In genomic region chr11:60285446-60286126, GRCh38 we compare ENCODE assay signal across 16 cellular contexts. TPM values are rescaled to one million over a fixed set of nuclear protein-coding genes. Genes with fewer than 3 reads are reported as not detected.
A peak's percentile ranks its signal among the peaks of the same experiment; 100 is the strongest.
DNase-seq lines count a peak whose midpoint lies in the region; ATAC-seq and TF ChIP-seq lines count a peak whose summit lies in the region.
"Not testable (repeated sequence)": the region's sequence is repeated elsewhere in the genome, so short reads cannot be mapped to it uniquely, and the experiment has no call there.
"Had no signal": no experiment of that assay in that cellular context is flagged by ENCODE, and none has a peak within 500 bp of the region (broad histone marks: within the 10 kb centered on the region; RNA-seq: fewer than 3 reads in every experiment).

No MANE protein-coding gene starts in this region.

- peak; percentile 62 for ATAC-seq in GM23338
- ATAC-seq in activated T-cell treated with anti-CD3 and anti-CD28 coated beads, Interleukin-2, amount 50 U/mL, for 72 hours (replicated peaks in 1 of 2); lower lobe of right lung: not testable (repeated sequence)

- H3K14ac ChIP-seq in trophoblast cell (ENCODE audit: low read length) = peak overlapping the region; percentile 42

- H2BK5ac ChIP-seq in trophoblast cell (ENCODE audit: low read depth, low read length, poor library complexity) = peak overlapping the region; percentile 90

- H3K4me3 ChIP-seq in GM23338; endodermal cell (ENCODE audit: low read length); lower lobe of right lung; trophoblast cell (ENCODE audit: low read depth, low read length): not testable (repeated sequence)

- H2BK120ac ChIP-seq in trophoblast cell (ENCODE audit: insufficient read depth, low read length, poor library complexity) = peak overlapping the region; percentile 93

- not testable (repeated sequence) for TF ChIP-seq CTCF in C4-2B (conservative IDR thresholded peaks at IDR 0.05); GM23338 (conservative IDR thresholded peaks at IDR 0.05; ENCODE audit: low read depth in 2 of 2); endodermal cell (conservative IDR thresholded peaks at IDR 0.05); lower lobe of right lung (IDR thresholded peaks at IDR 0.05)

- H3K9me3 Mint-ChIP-seq in GM23338 (peaks cover 45% of the 10 kb centered on the region), endodermal cell (peaks cover 33% of the 10 kb centered on the region)
- not testable (repeated sequence) for H3K9me3 Mint-ChIP-seq in activated T-cell treated with anti-CD3 and anti-CD28 coated beads, Interleukin-2, amount 50 U/mL, for 72 hours

- H3K4me1 Mint-ChIP-seq in GM23338 = peaks cover 29% of the 10 kb centered on the region
- not testable (repeated sequence) for H3K4me1 Mint-ChIP-seq in activated T-cell treated with anti-CD3 and anti-CD28 coated beads, Interleukin-2, amount 50 U/mL, for 72 hours (ENCODE audit: low read depth); endodermal cell

- H3K9ac ChIP-seq in endodermal cell (ENCODE audit: extremely low read depth, low read length, poor library complexity, severe bottlenecking); trophoblast cell (ENCODE audit: low read length): not testable (repeated sequence)

- H3K27ac Mint-ChIP-seq in GM23338, endodermal cell: not testable (repeated sequence)
- peak overlapping the region; percentile 7 for H3K27ac Mint-ChIP-seq in activated T-cell treated with anti-CD3 and anti-CD28 coated beads, Interleukin-2, amount 50 U/mL, for 72 hours

- not testable (repeated sequence) for H4K8ac ChIP-seq in trophoblast cell (ENCODE audit: low read depth, low read length)

- H3K79me2 ChIP-seq in GM23338 (replicated peaks; ENCODE audit: insufficient read depth); trophoblast cell (ENCODE audit: control insufficient read depth, insufficient read depth, low read length, poor library complexity): not testable (repeated sequence)

- H4K20me1 ChIP-seq in GM23338 (replicated peaks; ENCODE audit: insufficient read depth) = not testable (repeated sequence)

- H3K27ac ChIP-seq in C4-2B (peak overlapping the region; percentile 25; the same call in 1 of the 2 replicates), GM23338 (ENCODE audit: low read depth) (peak overlapping the region; percentile 55; the same call in 1 of the 2 replicates), endodermal cell (ENCODE audit: low read depth, low read length) (peak overlapping the region; percentile 12), lower lobe of right lung (peak overlapping the region; percentile 0), trophoblast cell (ENCODE audit: low read depth, low read length) (peak overlapping the region; percentile 90)

- peak overlapping the region; percentile 93 for H2BK12ac ChIP-seq in trophoblast cell (ENCODE audit: low read length)

- H3F3A ChIP-seq in GM23338 (replicated peaks; ENCODE audit: low read depth) = not testable (repeated sequence)

- not testable (repeated sequence) for H2AFZ ChIP-seq in GM23338; trophoblast cell (ENCODE audit: insufficient read depth, low read length, poor library complexity)

- H4K91ac ChIP-seq in trophoblast cell (ENCODE audit: low read depth, low read length) = peak overlapping the region; percentile 92

- not testable (repeated sequence) for H3K79me1 ChIP-seq in trophoblast cell (ENCODE audit: low read length)

- not testable (repeated sequence) for H4K12ac ChIP-seq in trophoblast cell (ENCODE audit: low read depth, low read length)

- not testable (repeated sequence) for H2AK5ac ChIP-seq in trophoblast cell (ENCODE audit: low read length)

- not testable (repeated sequence) for H3K18ac ChIP-seq in trophoblast cell (ENCODE audit: low read length)

- H3K36me3 Mint-ChIP-seq in GM23338 (ENCODE audit: low read depth) = peaks cover 44% of the 10 kb centered on the region
- not testable (repeated sequence) for H3K36me3 Mint-ChIP-seq in activated T-cell treated with anti-CD3 and anti-CD28 coated beads, Interleukin-2, amount 50 U/mL, for 72 hours (ENCODE audit: insufficient read depth in 2 of 2); endodermal cell (ENCODE audit: low read depth)

- intact Hi-C loops in lower lobe of right lung (cut with DNase I) = not testable (repeated sequence)

- not testable (repeated sequence) for H3K4ac ChIP-seq in trophoblast cell (ENCODE audit: low read depth, low read length)

- peak; percentile 72 for DNase-seq in GM23338 (ENCODE audit: low spot score)
- peak; percentile 78 for DNase-seq in M059J (ENCODE audit: low read depth)
- not testable (repeated sequence) for DNase-seq in activated T-cell treated with anti-CD3 and anti-CD28 coated beads, Interleukin-2, amount 50 U/mL, for 72 hours; endodermal cell; lower lobe of right lung
- DNase-seq in iPS DF 4.7 (ENCODE audit: extremely low read depth, low spot score) = peak; percentile 14
- peak; percentile 52 to 63 for DNase-seq in trophoblast cell

- not testable (repeated sequence) for H3K27me3 Mint-ChIP-seq in GM23338 (ENCODE audit: insufficient read depth, low read depth, poor library complexity); endodermal cell (ENCODE audit: insufficient read depth)
- peaks cover 17% of the 10 kb centered on the region for H3K27me3 Mint-ChIP-seq in activated T-cell treated with anti-CD3 and anti-CD28 coated beads, Interleukin-2, amount 50 U/mL, for 72 hours (ENCODE audit: low read depth)

- not testable (repeated sequence) for H3K23ac ChIP-seq in trophoblast cell (ENCODE audit: low read length)

- H3K9me2 ChIP-seq in GM23338 (ENCODE audit: insufficient read depth) = not testable (repeated sequence)

- 73 to 81% methylated on average over 4 to 6 of the region's 6 CpGs for WGBS in endodermal cell (ENCODE audit: insufficient coverage in 1 of 2, insufficient read length in 1 of 2), 2 experiments
- no CpG with 5 or more reads among the region's 6 CpGs for WGBS in trophoblast cell (ENCODE audit: extremely low coverage, insufficient coverage, insufficient read length)

- not testable (repeated sequence) for H3K9me3 ChIP-seq in endodermal cell (ENCODE audit: control insufficient read depth, low read length); lower lobe of right lung; trophoblast cell (ENCODE audit: insufficient read depth, low read depth, low read length)

- peak overlapping the region; percentile 21; the same call in 1 of the 3 replicates for H3K4me3 Mint-ChIP-seq in GM23338
- not testable (repeated sequence) for H3K4me3 Mint-ChIP-seq in activated T-cell treated with anti-CD3 and anti-CD28 coated beads, Interleukin-2, amount 50 U/mL, for 72 hours; endodermal cell

- not testable (repeated sequence) for H3K36me3 ChIP-seq in GM23338 (ENCODE audit: insufficient read depth); endodermal cell (ENCODE audit: control insufficient read depth, insufficient read depth, low read length); lower lobe of right lung; trophoblast cell (ENCODE audit: control insufficient read depth in 1 of 2, insufficient read depth in 2 of 2, low read length in 2 of 2)

- not testable (repeated sequence) for H3K27me3 ChIP-seq in GM23338 (ENCODE audit: insufficient read depth); endodermal cell (ENCODE audit: control insufficient read depth, insufficient read depth, low read length, poor library complexity, severe bottlenecking); lower lobe of right lung (ENCODE audit: low read depth); trophoblast cell (ENCODE audit: insufficient read depth, low read length)

- peaks cover 15% of the 10 kb centered on the region for H3K4me1 ChIP-seq in GM23338 (ENCODE audit: insufficient read depth)
- not testable (repeated sequence) for H3K4me1 ChIP-seq in endodermal cell (ENCODE audit: control insufficient read depth, insufficient read depth, low read length); lower lobe of right lung; trophoblast cell (ENCODE audit: control insufficient read depth in 1 of 2, insufficient read depth in 2 of 2, low read length in 2 of 2)

- H3K4me2 ChIP-seq in GM23338 = peak overlapping the region; percentile 22
- not testable (repeated sequence) for H3K4me2 ChIP-seq in trophoblast cell (ENCODE audit: low read length)

RNA-seq across cellular contexts. Expression of gene MS4A4A, which starts 5.1 kb away (rescaled TPM):
- not detected in 2 replicates for total RNA-seq in GM23338 (2014; rRNA removed; shearing (Covaris generic))
- not detected in 2 replicates for polyA plus RNA-seq in GM23338 (2016; fragmentation: Nextera tagmentation; extraction: Ambion mirVana)
- 33.0 and 50.9 TPM in 2 replicates for total RNA-seq in M059J (2014; rRNA removed; shearing (Covaris generic))
- total RNA-seq in activated T-cell treated with anti-CD3 and anti-CD28 coated beads, Interleukin-2, amount 50 U/mL, for 72 hours = not detected
- total RNA-seq in endodermal cell (not detected), lower lobe of right lung (89.5 TPM)
- polyA plus RNA-seq in endodermal cell (2013, experiment 1 of 2) = not detected
- not detected for polyA plus RNA-seq in endodermal cell (2013, experiment 2 of 2)
- 0.11 and 0.17 TPM in 2 replicates for polyA plus RNA-seq in trophoblast cell (2013)
- total RNA-seq: Calu3; CD8-positive, alpha-beta T cell; HepG2; HFFc6; HT1080 had no signal
- polyA plus RNA-seq: A549, BJ, HepG2, IgD-negative memory B cell had no signal

RNA-seq across cellular contexts. Expression of gene MS4A6E, which starts 41.5 kb away (rescaled TPM):
- not detected in 2 replicates for total RNA-seq in GM23338 (2014; rRNA removed; shearing (Covaris generic))
- polyA plus RNA-seq in GM23338 (2016; fragmentation: Nextera tagmentation; extraction: Ambion mirVana) = not detected in 2 replicates
- total RNA-seq in M059J (2014; rRNA removed; shearing (Covaris generic)) = 25.8 and 38.5 TPM in 2 replicates
- not detected for total RNA-seq in activated T-cell treated with anti-CD3 and anti-CD28 coated beads, Interleukin-2, amount 50 U/mL, for 72 hours
- total RNA-seq in endodermal cell = not detected
- not detected for polyA plus RNA-seq in endodermal cell (2013, experiment 1 of 2)
- polyA plus RNA-seq in endodermal cell (2013, experiment 2 of 2) = not detected
- not detected for total RNA-seq in lower lobe of right lung
- 0.11 and 0.14 TPM in 2 replicates for polyA plus RNA-seq in trophoblast cell (2013)
- total RNA-seq: Calu3; CD8-positive, alpha-beta T cell; HepG2; HFFc6; HT1080 had no signal
- polyA plus RNA-seq: A549, BJ, HepG2, IgD-negative memory B cell had no signal

RNA-seq across cellular contexts. Expression of gene MS4A4E, which starts 42.6 kb away (rescaled TPM):
- not detected in 2 replicates for total RNA-seq in GM23338 (2014; rRNA removed; shearing (Covaris generic))
- polyA plus RNA-seq in GM23338 (2016; fragmentation: Nextera tagmentation; extraction: Ambion mirVana) = not detected in 2 replicates
- not detected in 2 replicates for total RNA-seq in M059J (2014; rRNA removed; shearing (Covaris generic))
- not detected for total RNA-seq in activated T-cell treated with anti-CD3 and anti-CD28 coated beads, Interleukin-2, amount 50 U/mL, for 72 hours
- total RNA-seq in endodermal cell (under 1 TPM in 1 of 2 donors, not detected in 1; 0.31 TPM), lower lobe of right lung (2.7 TPM)
- polyA plus RNA-seq in endodermal cell (2013, experiment 1 of 2) = not detected
- not detected for polyA plus RNA-seq in endodermal cell (2013, experiment 2 of 2)
- not detected in 2 replicates for polyA plus RNA-seq in trophoblast cell (2013)
- total RNA-seq: Calu3; CD8-positive, alpha-beta T cell; HepG2; HFFc6; HT1080 had no signal
- polyA plus RNA-seq: A549, BJ, HepG2, IgD-negative memory B cell had no signal

Comparison
In these comparisons a context has a peak if more than half of its experiments do, and no peak if none do; other contexts are left out.
1. H3K27ac ChIP-seq: peak in every context shown above with its lines; median percentile 90 in trophoblast cell; 55 in GM23338; 25 in C4-2B; 12 in endodermal cell; 0 in lower lobe of right lung.
2. RNA of gene MS4A4A, which starts 5.1 kb away (total RNA-seq): 89.5 TPM in lower lobe of right lung (single experiment) and 33.0 to 50.9 TPM in M059J; not detected in GM23338, not detected in activated T-cell treated with anti-CD3 and anti-CD28 coated beads, Interleukin-2, amount 50 U/mL, for 72 hours and not detected in endodermal cell; every median in the first group is over 10 times any median in the second.
3. RNA of gene MS4A6E, which starts 41.5 kb away (total RNA-seq): 25.8 to 38.5 TPM in M059J; not detected in lower lobe of right lung (single experiment), not detected in GM23338, not detected in activated T-cell treated with anti-CD3 and anti-CD28 coated beads, Interleukin-2, amount 50 U/mL, for 72 hours and not detected in endodermal cell; every median in the first group is over 10 times any median in the second.